ENCODE assay signal across 1 cellular context in genomic region chr2:9972621-9973445, GRCh38.
TF ChIP-seq lines count a peak whose summit lies in the region.

No MANE protein-coding gene starts in this region.

TF ChIP-seq in HepG2, 621 proteins besides CTCF, POLR2A, EP300 and RAD21 (continued from another document):
- no peak for TF ChIP-seq CEBPZ (IDR thresholded peaks at IDR 0.05; ENCODE audit: low read length)
- TF ChIP-seq SIX4 (CRISPR knock-in tag; IDR thresholded peaks at IDR 0.05), result no peak
- TF ChIP-seq ZHX1 (CRISPR knock-in tag; IDR thresholded peaks at IDR 0.05; ENCODE audit: low read depth), result no peak
- no peak for TF ChIP-seq ZNF598 (CRISPR knock-in tag; IDR thresholded peaks at IDR 0.05; ENCODE audit: borderline replicate concordance)
